In the genomic region with DNA sequence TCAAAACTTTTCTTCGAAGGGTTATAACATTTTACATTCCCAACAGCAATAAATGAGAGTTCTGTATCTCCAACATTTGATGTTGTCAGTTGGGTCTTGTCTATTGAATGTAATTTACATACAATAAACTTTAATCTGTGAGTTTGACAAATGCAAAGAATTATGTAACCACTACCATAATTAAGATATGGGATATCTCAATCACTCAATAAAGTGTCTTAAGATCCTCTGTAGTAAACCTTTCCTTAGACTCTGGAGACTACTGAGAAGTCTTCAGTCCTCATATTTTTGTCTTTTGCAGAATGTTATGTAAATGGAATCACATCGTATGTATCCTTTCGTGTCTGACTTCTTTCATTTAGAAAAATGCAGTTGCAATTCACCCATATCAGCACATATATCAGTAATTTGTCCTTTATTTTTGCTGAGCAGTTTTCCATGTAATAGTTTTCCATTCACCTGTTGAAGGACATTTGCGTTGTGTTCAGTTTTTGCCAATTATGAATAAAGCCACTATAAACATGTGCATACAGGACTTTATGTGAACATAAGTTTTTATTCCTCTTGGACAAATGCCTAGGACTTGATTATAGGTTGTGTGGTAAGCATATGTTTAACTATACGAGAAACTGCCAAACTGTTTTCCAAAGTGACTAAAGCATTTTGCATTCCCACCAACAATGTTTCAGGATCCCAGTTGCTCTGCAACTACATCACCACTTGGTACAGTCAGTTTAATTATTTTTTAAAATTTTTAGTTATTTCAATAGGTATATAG, we compare ENCODE assay signal across 22 cellular contexts.
DNase-seq lines count a peak whose midpoint lies in the region; ATAC-seq lines count a peak whose summit lies in the region.
"Had no signal": no experiment of that assay in that cellular context is flagged by ENCODE, and none has a peak within 500 bp of the region (broad histone marks: within the 10 kb centered on the region; RNA-seq: fewer than 3 reads in every experiment).

No MANE protein-coding gene starts in this region.

- DNase-seq in COR-L47 (lab: John Stamatoyannopoulos, UW) (peak; percentile 54), NCI-H1105 (lab: John Stamatoyannopoulos, UW) (peak; percentile 72), NCI-H446 treated with DMSO at 0.1 percent for 48 hours (lab: John Stamatoyannopoulos, UW) (peak; percentile 9), left colon (no peak), left ventricle myocardium superior (no peak), NCI-H524 treated with DMSO at 0.1 percent for 48 hours (lab: John Stamatoyannopoulos, UW) (no peak)
- DNase-seq in stimulated activated CD4-positive, alpha-beta T cell treated with anti-CD3 and anti-CD28 coated beads, Interleukin-2, amount 100 ng/mL, for 24 hours, result no peak
- DNase-seq: AML-193; CD4-positive, alpha-beta T cell; DMS79; EL; GDM1; Karpas-422; MV-4-11; NCI-H187; NCI-H2107; NCI-H82; Right ventricle myocardium superior; RPMI8226; T-helper 2 cell had no signal

- ATAC-seq in left colon (peak; percentile 91), left ventricle myocardium superior (no peak)
- ATAC-seq: HCT116, HepG2 had no signal

- intact Hi-C loops in left colon (cut with DNase I, micrococcal nuclease) (no loop called here), left ventricle myocardium superior (cut with micrococcal nuclease) (no loop called here)

Comparison
In these comparisons a context has a peak if more than half of its experiments do, and no peak if none do; other contexts are left out.
1. DNase-seq: peak in COR-L47 (single experiment), NCI-H1105 (single experiment) and NCI-H446 treated with DMSO at 0.1 percent for 48 hours (single experiment); none in left colon (0 of 2), left ventricle myocardium superior (single experiment), NCI-H524 treated with DMSO at 0.1 percent for 48 hours (single experiment) and stimulated activated CD4-positive, alpha-beta T cell treated with anti-CD3 and anti-CD28 coated beads, Interleukin-2, amount 100 ng/mL, for 24 hours (0 of 2).